ENCODE assay signal across 18 cellular contexts in genomic region chr4:146485968-146486367, GRCh38. TPM values are rescaled to one million over a fixed set of nuclear protein-coding genes. Genes with fewer than 3 reads are reported as not detected.
DNase-seq lines count a peak whose midpoint lies in the region; ATAC-seq, FAIRE-seq and TF ChIP-seq lines count a peak whose summit lies in the region.
"Had no signal": no experiment of that assay in that cellular context is flagged by ENCODE, and none has a peak within 500 bp of the region (broad histone marks: within the 10 kb centered on the region; RNA-seq: fewer than 3 reads in every experiment).

No MANE protein-coding gene starts in this region.

- H3K27ac ChIP-seq in hepatocyte (no peak overlapping the region), MM.1S (ENCODE audit: low read length) (no peak overlapping the region)
- H3K27ac ChIP-seq: neutrophil, vagina had no signal

- peak; percentile 3 for FAIRE-seq in G401.6 (lab: Jason Lieb, UNC)
- FAIRE-seq: keratinocyte had no signal

- H3K4me3 ChIP-seq in hepatocyte, result no peak overlapping the region
- H3K4me3 ChIP-seq in MM.1S (ENCODE audit: low read length), result no peak overlapping the region
- H3K4me3 ChIP-seq: vagina had no signal

- no peaks in the 10 kb centered on the region for H3K9me3 ChIP-seq in hepatocyte (ENCODE audit: low read depth)
- H3K9me3 ChIP-seq in MM.1S (replicated peaks; ENCODE audit: insufficient read depth, low read length), result no peaks in the 10 kb centered on the region
- H3K9me3 ChIP-seq: neutrophil, vagina had no signal

- DNase-seq in activated CD8-positive, alpha-beta memory T cell treated with anti-CD3 and anti-CD28 coated beads for 24 hours, result no peak
- DNase-seq in hepatocyte (ENCODE audit: low spot score) (no peak), MM.1S (no peak), globus pallidus (ENCODE audit: low spot score) (no peak)
- DNase-seq: activated CD4-positive, alpha-beta T cell treated with anti-CD3 and anti-CD28 coated beads, Interleukin-2, amount 10 ng/mL, durations not matched to agents 24 days and 14 days; amniotic stem cell; head of caudate nucleus; NCI-H1048; NCI-H2171; SIG-M5; T1000 had no signal

- H3K9me2 ChIP-seq in hepatocyte (replicated peaks; ENCODE audit: insufficient read depth) (no peaks in the 10 kb centered on the region), MM.1S (replicated peaks; ENCODE audit: insufficient read depth, low read length) (no peaks in the 10 kb centered on the region)

- no peaks in the 10 kb centered on the region for H3F3A ChIP-seq in MM.1S (ENCODE audit: insufficient read depth, low read length)

- no peak overlapping the region for H2AFZ ChIP-seq in hepatocyte
- H2AFZ ChIP-seq in MM.1S (ENCODE audit: low read length), result no peak overlapping the region

- H3K36me3 ChIP-seq in hepatocyte (replicated peaks; ENCODE audit: insufficient read depth, low read depth) (no peaks in the 10 kb centered on the region), MM.1S (replicated peaks; ENCODE audit: insufficient read depth, low read length) (no peaks in the 10 kb centered on the region; the same call in 1 of the 2 replicates)
- H3K36me3 ChIP-seq: neutrophil, vagina had no signal

- H3K9ac ChIP-seq in MM.1S (ENCODE audit: low read length), result no peak overlapping the region

- no peaks in the 10 kb centered on the region for H3K4me1 ChIP-seq in hepatocyte (ENCODE audit: insufficient read depth)
- no peaks in the 10 kb centered on the region for H3K4me1 ChIP-seq in MM.1S (ENCODE audit: low read length)
- H3K4me1 ChIP-seq: vagina had no signal

- H4K20me1 ChIP-seq in hepatocyte (ENCODE audit: insufficient read depth, poor library complexity, severe bottlenecking) (no peaks in the 10 kb centered on the region), MM.1S (ENCODE audit: insufficient read depth, low read length) (no peaks in the 10 kb centered on the region)

- ATAC-seq in GM18909 (IDR thresholded peaks at IDR 0.05; ENCODE audit: poor library complexity, unreplicated experiment), result peak; percentile 52
- ATAC-seq in HG02678 (IDR thresholded peaks at IDR 0.05; ENCODE audit: unreplicated experiment), result peak; percentile 55
- ATAC-seq in HG03457 (IDR thresholded peaks at IDR 0.05; ENCODE audit: unreplicated experiment), result peak; percentile 70

- no peaks in the 10 kb centered on the region for H3K27me3 ChIP-seq in hepatocyte
- no peaks in the 10 kb centered on the region for H3K27me3 ChIP-seq in MM.1S (replicated peaks; ENCODE audit: insufficient read depth, low read length)
- H3K27me3 ChIP-seq: neutrophil, vagina had no signal

- H3K79me2 ChIP-seq in hepatocyte (no peaks in the 10 kb centered on the region), MM.1S (ENCODE audit: low read length) (no peaks in the 10 kb centered on the region)

- no peak for TF ChIP-seq CTCF in hepatocyte (IDR thresholded peaks at IDR 0.05; ENCODE audit: poor library complexity)
- TF ChIP-seq CTCF in MM.1S (IDR thresholded peaks at IDR 0.05; ENCODE audit: low read length), result no peak

- H3K4me2 ChIP-seq in hepatocyte (no peak overlapping the region), MM.1S (ENCODE audit: low read depth, low read length) (no peak overlapping the region)

RNA-seq across cellular contexts. Expression of gene SLC10A7, which starts 35.8 kb away (rescaled TPM):
- total RNA-seq in hepatocyte, result 17.0 and 21.2 TPM in 2 replicates
- 8.3 and 9.0 TPM in 2 replicates for polyA plus RNA-seq in hepatocyte
